Comparison of ENCODE assay signal across 21 cellular contexts in genomic region chr5:67620386-67621039, GRCh38.
DNase-seq lines count a peak whose midpoint lies in the region; ATAC-seq and TF ChIP-seq lines count a peak whose summit lies in the region.
"Had no signal": no experiment of that assay in that cellular context is flagged by ENCODE, and none has a peak within 500 bp of the region (broad histone marks: within the 10 kb centered on the region; RNA-seq: fewer than 3 reads in every experiment).

No MANE protein-coding gene starts in this region.

- H3K36me3 ChIP-seq in hepatocyte (replicated peaks; ENCODE audit: insufficient read depth, low read depth) = no peaks in the 10 kb centered on the region
- H3K36me3 ChIP-seq: heart right ventricle, lower lobe of right lung, pancreas had no signal

- H3K27ac Mint-ChIP-seq in mesothelial cell of epicardium = peak overlapping the region; percentile 15
- H3K27ac Mint-ChIP-seq: activated naive CD4-positive, alpha-beta T cell treated with anti-CD3 and anti-CD28 coated beads, Interleukin-2, amount 50 U/mL, for 24 hours; effector memory CD8-positive, alpha-beta T cell; type B pancreatic cell had no signal

- no peak overlapping the region for H2AFZ ChIP-seq in hepatocyte

- H3K9me3 Mint-ChIP-seq in mesothelial cell of epicardium = peaks cover 4% of the 10 kb centered on the region
- H3K9me3 Mint-ChIP-seq: activated naive CD4-positive, alpha-beta T cell treated with anti-CD3 and anti-CD28 coated beads, Interleukin-2, amount 50 U/mL, for 24 hours; effector memory CD8-positive, alpha-beta T cell had no signal

- H3K27ac ChIP-seq in RWPE1 (no peak overlapping the region), substantia nigra (ENCODE audit: low read depth, low read length, poor library complexity, severe bottlenecking) (no peak overlapping the region), hepatocyte (no peak overlapping the region)
- H3K27ac ChIP-seq: heart right ventricle, lower lobe of right lung, pancreas had no signal

- H3K4me3 Mint-ChIP-seq in mesothelial cell of epicardium = no peak overlapping the region
- H3K4me3 Mint-ChIP-seq: activated naive CD4-positive, alpha-beta T cell treated with anti-CD3 and anti-CD28 coated beads, Interleukin-2, amount 50 U/mL, for 24 hours; effector memory CD8-positive, alpha-beta T cell; type B pancreatic cell had no signal

- DNase-seq in COLO668 (lab: John Stamatoyannopoulos, UW; ENCODE audit: unreplicated experiment) (peak; percentile 11), RWPE1 (ENCODE audit: low spot score) (peak; percentile 60), mesothelial cell of epicardium (ENCODE audit: low spot score in 2 of 2, unreplicated experiment in 2 of 2) (no peak), T-helper 9 cell (no peak), substantia nigra (lab: John Stamatoyannopoulos, UW) (no peak), hepatocyte (ENCODE audit: low spot score) (no peak)
- DNase-seq: activated CD4-positive, alpha-beta T cell treated with anti-CD3 and anti-CD28 coated beads for 1 hour; AML-193; Caco-2; effector memory CD8-positive, alpha-beta T cell; GDM1; heart right ventricle; lower lobe of right lung; pancreas; RPMI8226; stimulated activated naive CD8-positive, alpha-beta T cell treated with anti-CD3 and anti-CD28 coated beads, Interleukin-15, Interleukin-2, amounts not matched to agents 100 U/mL and 50 U/mL, for 24 hours had no signal

- H3K27me3 Mint-ChIP-seq in mesothelial cell of epicardium (ENCODE audit: low read depth) = no peaks in the 10 kb centered on the region

- POLR2A ChIA-PET in RWPE1 (lab: Yijun Ruan, JAX; ENCODE audit: low non-redundant PET) = no interaction called here

- H3K27me3 ChIP-seq in hepatocyte = no peaks in the 10 kb centered on the region
- H3K27me3 ChIP-seq: heart right ventricle, pancreas had no signal

- H3K4me2 ChIP-seq in hepatocyte = no peak overlapping the region

- H3K79me2 ChIP-seq in hepatocyte = no peaks in the 10 kb centered on the region

- WGBS in hepatocyte (ENCODE audit: low lambda C conversion rate, missing lambda C conversion rate) = 52% methylated on average over 5 of the region's 5 CpGs

- ATAC-seq in GM18868 (IDR thresholded peaks at IDR 0.05; ENCODE audit: unreplicated experiment) = peak; percentile 8
- no peak for ATAC-seq in HG02642 (IDR thresholded peaks at IDR 0.05; ENCODE audit: poor library complexity, unreplicated experiment)
- ATAC-seq: effector memory CD8-positive, alpha-beta T cell; heart right ventricle; K562; pancreas; stimulated activated naive CD8-positive, alpha-beta T cell treated with anti-CD3 and anti-CD28 coated beads, Interleukin-15, Interleukin-2, amounts not matched to agents 100 U/mL and 50 U/mL, for 24 hours had no signal

- H3K4me1 ChIP-seq in hepatocyte (ENCODE audit: insufficient read depth) = peaks cover 8% of the 10 kb centered on the region
- H3K4me1 ChIP-seq: lower lobe of right lung, pancreas had no signal

- H3K9me3 ChIP-seq in hepatocyte (ENCODE audit: low read depth) = no peaks in the 10 kb centered on the region
- H3K9me3 ChIP-seq: Caco-2, heart right ventricle, lower lobe of right lung, pancreas had no signal

- peaks cover 20% of the 10 kb centered on the region for H3K4me1 Mint-ChIP-seq in mesothelial cell of epicardium
- H3K4me1 Mint-ChIP-seq: activated naive CD4-positive, alpha-beta T cell treated with anti-CD3 and anti-CD28 coated beads, Interleukin-2, amount 50 U/mL, for 24 hours had no signal

- H4K20me1 ChIP-seq in hepatocyte (ENCODE audit: insufficient read depth, poor library complexity, severe bottlenecking) = no peaks in the 10 kb centered on the region

- no peaks in the 10 kb centered on the region for H3K9me2 ChIP-seq in hepatocyte (replicated peaks; ENCODE audit: insufficient read depth)

- CTCF ChIA-PET in RWPE1 (lab: Yijun Ruan, JAX) = interaction anchor here (0.5 kb wide), 1 partner anchor 755 kb away, joined by 3 read pairs; no protein-coding TSS in a partner anchor

- H3K4me3 ChIP-seq in hepatocyte = no peak overlapping the region
- H3K4me3 ChIP-seq: heart right ventricle, K562, lower lobe of right lung, pancreas had no signal

- H3K36me3 Mint-ChIP-seq in mesothelial cell of epicardium = no peaks in the 10 kb centered on the region
- H3K36me3 Mint-ChIP-seq: activated naive CD4-positive, alpha-beta T cell treated with anti-CD3 and anti-CD28 coated beads, Interleukin-2, amount 50 U/mL, for 24 hours; type B pancreatic cell had no signal

- TF ChIP-seq CTCF in RWPE1 (conservative IDR thresholded peaks at IDR 0.05; ENCODE audit: low read depth) (no peak), mesothelial cell of epicardium (IDR thresholded peaks at IDR 0.05; ENCODE audit: unreplicated experiment) (no peak), hepatocyte (IDR thresholded peaks at IDR 0.05; ENCODE audit: poor library complexity) (no peak)

Comparison
In these comparisons a context has a peak if more than half of its experiments do, and no peak if none do; other contexts are left out.
1. DNase-seq: peak in COLO668 (single experiment) and RWPE1 (single experiment); none in mesothelial cell of epicardium (0 of 2), T-helper 9 cell (single experiment), substantia nigra (0 of 49) and hepatocyte (single experiment).